22 cellular contexts compared by ENCODE assay signal in genomic region chr21:43691801-43692200, GRCh38.
"Had no signal": no experiment of that assay in that cellular context is flagged by ENCODE, and none has a peak within 500 bp of the region (broad histone marks: within the 10 kb centered on the region; RNA-seq: fewer than 3 reads in every experiment).

No MANE protein-coding gene starts in this region.

- H3K27ac ChIP-seq: KMS-11, PC-9 had no signal

- H2AFZ ChIP-seq: PC-9 had no signal

- H3K4me3 ChIP-seq: K562, PC-9 had no signal

- H3K4me2 ChIP-seq: KMS-11, PC-9, SK-N-SH had no signal

- H3K9ac ChIP-seq: KMS-11, SK-N-SH had no signal

- FAIRE-seq: K562, RCC 7860 had no signal

- DNase-seq: Kasumi-1, MM.1S, NCI-H1092 treated with DMSO at 0.1 percent for 48 hours, NCI-H1436, NCI-H187, NCI-H2029, NCI-H2081 treated with DMSO at 0.1 percent for 48 hours, NCI-H2171, NCI-H226, NCI-H446, NCI-H510A, NCI-H524 treated with DMSO at 0.1 percent for 48 hours, NCI-H69, NCI-H774, PC-9, RPMI8226, SHP77, SK-N-SH, SW 1271 had no signal

- H3K9me3 ChIP-seq: SK-N-SH had no signal
